Comparison of ENCODE assay signal across 21 cellular contexts in genomic region chr11:11348303-11348702, GRCh38.
"Had no signal": no experiment of that assay in that cellular context is flagged by ENCODE, and none has a peak within 500 bp of the region (broad histone marks: within the 10 kb centered on the region; RNA-seq: fewer than 3 reads in every experiment).

No MANE protein-coding gene starts in this region.

- ATAC-seq: Panc1, PC-3, SK-N-SH treated with all-trans-retinoic acid at 6 μM for 48 hours had no signal

- H3K4me3 Mint-ChIP-seq: IgD-negative memory B cell had no signal

- H3K36me3 Mint-ChIP-seq: IgD-negative memory B cell had no signal

- H3K27ac Mint-ChIP-seq: IgD-negative memory B cell had no signal

- DNase-seq: KBM-7, MV-4-11, NCI-H1048, NCI-H1105, NCI-H1417, NCI-H1436 treated with DMSO at 0.1 percent for 48 hours, NCI-H1694, NCI-H1930, NCI-H2081, NCI-H2107, NCI-H2227 treated with DMSO at 0.1 percent for 48 hours, NCI-H510A, NCI-H524 treated with DMSO at 0.1 percent for 48 hours, NCI-H774, PC-3, SHP77 treated with DMSO at 0.1 percent for 48 hours, SJCRH30 had no signal

- H3K4me3 ChIP-seq: SJCRH30 had no signal

- H3K4me1 Mint-ChIP-seq: IgD-negative memory B cell had no signal

- H3K36me3 ChIP-seq: SJCRH30 had no signal

- H3K27me3 ChIP-seq: SJCRH30 had no signal

- H3K27ac ChIP-seq: RWPE1, SJCRH30 had no signal

- H3K9me3 ChIP-seq: SJCRH30 had no signal
